15 cellular contexts compared by ENCODE assay signal in the genomic region with DNA sequence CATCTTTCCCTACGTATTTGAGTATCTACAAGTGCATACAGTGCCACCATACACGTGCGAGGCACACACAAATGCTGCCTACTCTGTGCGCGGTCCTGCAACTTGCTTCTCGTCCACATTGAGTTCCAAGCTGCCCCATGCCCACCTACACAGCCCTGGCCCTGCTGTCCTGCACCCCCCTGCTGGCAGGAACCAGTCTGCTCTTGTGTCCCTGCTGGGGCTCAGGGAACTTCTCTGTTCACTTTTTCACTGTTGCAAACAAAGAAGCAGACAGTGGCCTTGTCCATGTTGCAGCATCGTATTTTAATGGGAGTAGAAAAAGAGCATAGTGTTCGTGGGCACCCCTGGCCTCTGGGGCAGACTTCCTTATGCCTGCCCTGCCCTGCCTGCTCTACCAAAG. TPM values are rescaled to one million over a fixed set of nuclear protein-coding genes. Genes with fewer than 3 reads are reported as not detected.
DNase-seq lines count a peak whose midpoint lies in the region; ATAC-seq and TF ChIP-seq lines count a peak whose summit lies in the region.
"Had no signal": no experiment of that assay in that cellular context is flagged by ENCODE, and none has a peak within 500 bp of the region (broad histone marks: within the 10 kb centered on the region; RNA-seq: fewer than 3 reads in every experiment).

No MANE protein-coding gene starts in this region.

- H3K9me3 Mint-ChIP-seq in activated CD4-positive, alpha-beta memory T cell treated with anti-CD3 and anti-CD28 coated beads, Interleukin-2, amount 10 ng/mL, durations not matched to agents 7 days and 5 days = no peaks in the 10 kb centered on the region
- H3K9me3 Mint-ChIP-seq: IgD-negative memory B cell had no signal

- H3K9me3 ChIP-seq in stomach = no peaks in the 10 kb centered on the region
- H3K9me3 ChIP-seq: adrenal gland, esophagus muscularis mucosa had no signal

- H3K27me3 ChIP-seq in stomach = no peaks in the 10 kb centered on the region
- H3K27me3 ChIP-seq: adrenal gland, esophagus muscularis mucosa had no signal

- H3K27ac Mint-ChIP-seq in activated CD4-positive, alpha-beta memory T cell treated with anti-CD3 and anti-CD28 coated beads, Interleukin-2, amount 10 ng/mL, durations not matched to agents 7 days and 5 days = no peak overlapping the region

- 0 out of 2 replicates have a peak, but pooled peaks have one; percentile 9 for TF ChIP-seq CTCF in GM12874 (IDR thresholded peaks at IDR 0.05; ENCODE audit: insufficient read depth, low read depth, low read length)
- no peak for TF ChIP-seq CTCF in RWPE1 (conservative IDR thresholded peaks at IDR 0.05; ENCODE audit: low read depth)
- TF ChIP-seq CTCF in stomach (IDR thresholded peaks at IDR 0.05) = no peak

- intact Hi-C loops in stomach (cut with DNase I; ENCODE audit: low total_unique reads) = no loop called here

- H3K27me3 Mint-ChIP-seq in activated CD4-positive, alpha-beta memory T cell treated with anti-CD3 and anti-CD28 coated beads, Interleukin-2, amount 10 ng/mL, durations not matched to agents 7 days and 5 days = no peaks in the 10 kb centered on the region
- H3K27me3 Mint-ChIP-seq: IgD-negative memory B cell had no signal

- H3K4me1 ChIP-seq in stomach = peaks cover 37 to 74% (median 69%) of the 10 kb centered on the region in 4 donors

- H3K36me3 Mint-ChIP-seq in activated CD4-positive, alpha-beta memory T cell treated with anti-CD3 and anti-CD28 coated beads, Interleukin-2, amount 10 ng/mL, durations not matched to agents 7 days and 5 days (ENCODE audit: low read depth) = peaks cover 5% of the 10 kb centered on the region

- H3K4me3 ChIP-seq in stomach = no peak overlapping the region
- H3K4me3 ChIP-seq: adrenal gland, esophagus muscularis mucosa had no signal

- H3K36me3 ChIP-seq in stomach = peaks cover 3 to 22% (median 16%) of the 10 kb centered on the region in 4 donors

- TF ChIP-seq EP300 in stomach (IDR thresholded peaks at IDR 0.05) = no peak

- ATAC-seq in HG02884 (IDR thresholded peaks at IDR 0.05; ENCODE audit: unreplicated experiment) (no peak), HG03025 (IDR thresholded peaks at IDR 0.05; ENCODE audit: low FRiP score, unreplicated experiment) (no peak)

- CTCF ChIA-PET in RWPE1 (lab: Yijun Ruan, JAX) = no interaction called here
- CTCF ChIA-PET in activated CD4-positive, alpha-beta memory T cell treated with anti-CD3 and anti-CD28 coated beads, Interleukin-2, amount 10 ng/mL, durations not matched to agents 7 days and 5 days (lab: Charles Lee) = interaction anchor here (1.0 kb wide), 1 partner anchor 11 kb away, joined by 3 read pairs; no protein-coding TSS in a partner anchor

- no peak overlapping the region for H3K4me3 Mint-ChIP-seq in activated CD4-positive, alpha-beta memory T cell treated with anti-CD3 and anti-CD28 coated beads, Interleukin-2, amount 10 ng/mL, durations not matched to agents 7 days and 5 days
- H3K4me3 Mint-ChIP-seq: IgD-negative memory B cell had no signal

- WGBS in stomach, 5 donors = 68 to 76% (median 72%) methylated on average over 8 of the region's 8 CpGs

- H3K4me1 Mint-ChIP-seq in activated CD4-positive, alpha-beta memory T cell treated with anti-CD3 and anti-CD28 coated beads, Interleukin-2, amount 10 ng/mL, durations not matched to agents 7 days and 5 days = peaks cover 17% of the 10 kb centered on the region

- POLR2A ChIA-PET in RWPE1 (lab: Yijun Ruan, JAX; ENCODE audit: low non-redundant PET) = no interaction called here
- POLR2A ChIA-PET in activated CD4-positive, alpha-beta memory T cell treated with anti-CD3 and anti-CD28 coated beads, Interleukin-2, amount 10 ng/mL, durations not matched to agents 7 days and 5 days (lab: Charles Lee) = interaction anchor here (1.0 kb wide), 1 partner anchor 9 kb away, joined by 3 read pairs; no protein-coding TSS in a partner anchor

- TF ChIP-seq POLR2A in erythroblast (IDR thresholded peaks at IDR 0.05; ENCODE audit: low read length) (no peak), stomach (IDR thresholded peaks at IDR 0.05) (no peak)

- DNase-seq in RWPE1 (ENCODE audit: low spot score) = no peak
- peak; percentile 13 to 23 for DNase-seq in erythroblast (lab: John Stamatoyannopoulos, UW)
- no peak for DNase-seq in stomach
- DNase-seq in 8988T = no peak
- no peak for DNase-seq in activated CD4-positive, alpha-beta memory T cell treated with anti-CD3 and anti-CD28 coated beads, Interleukin-2, amount 10 ng/mL, durations not matched to agents 7 days and 5 days
- DNase-seq: activated CD8-positive, alpha-beta memory T cell treated with anti-CD3 and anti-CD28 coated beads, Interleukin-2, amount 50 U/mL, for 4 hours; adrenal gland; NCI-H146; NCI-H748 treated with DMSO at 0.1 percent for 48 hours; SHP77 had no signal

- H3K27ac ChIP-seq in RWPE1 (peak overlapping the region; percentile 11), stomach (peak overlapping the region in 4 of 5 donors; percentile 10 to 98 (median 40))

RNA-seq across cellular contexts. Expression of gene CPT1A, which starts 14.0 kb away (rescaled TPM):
- total RNA-seq in stomach = 100 to 1,000 TPM in 1 of 5 donors, 10 to 100 TPM in 4; 17.0 to 103 (median 61.7) TPM
- 10 to 100 TPM in 2 of 3 donors, 1 to 10 TPM in 1; 7.0 to 10.5 (median 10.3) TPM for polyA plus RNA-seq in stomach
- total RNA-seq in activated CD4-positive, alpha-beta memory T cell treated with anti-CD3 and anti-CD28 coated beads, Interleukin-2, amount 10 ng/mL, durations not matched to agents 7 days and 5 days = 10 to 100 TPM; 50.2 to 51.1 TPM

Comparison
In these comparisons a context has a peak if more than half of its experiments do, and no peak if none do; other contexts are left out.
1. DNase-seq: peak in erythroblast (2 of 2); none in RWPE1 (single experiment), stomach (single experiment), 8988T (single experiment) and activated CD4-positive, alpha-beta memory T cell treated with anti-CD3 and anti-CD28 coated beads, Interleukin-2, amount 10 ng/mL, durations not matched to agents 7 days and 5 days (single experiment).